Comparison of ENCODE assay signal across 26 cellular contexts in the genomic region with DNA sequence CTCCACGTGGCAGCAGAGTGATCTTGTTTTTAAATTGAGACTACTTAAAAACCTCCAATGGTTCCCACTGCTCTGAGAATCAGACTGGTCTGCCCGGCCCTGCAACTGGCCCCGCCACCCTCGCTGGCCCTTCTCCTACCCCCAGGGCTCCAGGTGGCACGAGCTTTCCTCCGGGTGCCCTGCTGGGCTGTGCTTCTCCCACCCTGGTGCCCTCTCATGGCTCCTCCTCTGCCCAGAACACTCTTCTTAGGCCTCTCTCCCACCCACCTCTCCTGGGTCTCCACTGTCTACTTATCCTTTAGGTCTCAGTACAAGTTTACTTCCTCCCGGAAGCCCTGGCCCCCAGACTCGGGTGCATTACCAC. TPM values are rescaled to one million over a fixed set of nuclear protein-coding genes. Genes with fewer than 3 reads are reported as not detected.
DNase-seq lines count a peak whose midpoint lies in the region; ATAC-seq and TF ChIP-seq lines count a peak whose summit lies in the region.
"Had no signal": no experiment of that assay in that cellular context is flagged by ENCODE, and none has a peak within 500 bp of the region (broad histone marks: within the 10 kb centered on the region; RNA-seq: fewer than 3 reads in every experiment).

No MANE protein-coding gene starts in this region.

- no peak overlapping the region for H3K4me3 ChIP-seq in heart left ventricle
- H3K4me3 ChIP-seq in endodermal cell (ENCODE audit: low read length): no peak overlapping the region
- no peak overlapping the region for H3K4me3 ChIP-seq in ascending aorta
- H3K4me3 ChIP-seq: cardiac muscle cell, gastroesophageal sphincter, GM12878, Peyer's patch, spleen, suprapubic skin had no signal

- H3K27me3 ChIP-seq in heart left ventricle (no peaks in the 10 kb centered on the region), endodermal cell (ENCODE audit: control insufficient read depth, insufficient read depth, low read length, poor library complexity, severe bottlenecking) (no peaks in the 10 kb centered on the region), ascending aorta (no peaks in the 10 kb centered on the region)
- H3K27me3 ChIP-seq: cardiac muscle cell, gastroesophageal sphincter, Peyer's patch, spleen, suprapubic skin had no signal

- H3K9me3 Mint-ChIP-seq in endodermal cell (peaks cover 24% of the 10 kb centered on the region), neural crest cell (no peaks in the 10 kb centered on the region)
- H3K9me3 Mint-ChIP-seq: nephron had no signal

- TF ChIP-seq POLR2A in heart left ventricle (IDR thresholded peaks at IDR 0.05): no peak

- DNase-seq in heart left ventricle (no peak), cardiac septum (ENCODE audit: low spot score) (no peak), endodermal cell (peak; percentile 28), neural crest cell (ENCODE audit: low read depth, low spot score) (no peak), ascending aorta (ENCODE audit: low spot score in 2 of 2) (no peak), KBM-7 (no peak)
- DNase-seq: activated naive CD4-positive, alpha-beta T cell treated with anti-CD3 and anti-CD28 coated beads for 36 hours; amniotic stem cell; CD4-positive, alpha-beta memory T cell; EL; Karpas-422; NCI-H1436; NCI-H2081 treated with DMSO at 0.1 percent for 48 hours; NCI-H345; right cardiac atrium; spleen; stimulated activated CD4-positive, alpha-beta T cell treated with anti-CD3 and anti-CD28 coated beads, Interleukin-2, amount 100 ng/mL, for 48 hours had no signal

- H3K4me3 Mint-ChIP-seq in endodermal cell: no peak overlapping the region
- H3K4me3 Mint-ChIP-seq in neural crest cell: no peak overlapping the region
- H3K4me3 Mint-ChIP-seq: activated naive CD4-positive, alpha-beta T cell treated with anti-CD3 and anti-CD28 coated beads for 36 hours; CD4-positive, alpha-beta memory T cell; nephron had no signal

- H3K4me1 ChIP-seq in heart left ventricle (peaks cover 0 to 53% (median 22%) of the 10 kb centered on the region in 12 donors), endodermal cell (ENCODE audit: control insufficient read depth, insufficient read depth, low read length) (no peaks in the 10 kb centered on the region), ascending aorta (peaks cover 0 to 16% of the 10 kb centered on the region in 2 donors)
- H3K4me1 ChIP-seq: parathyroid adenoma, suprapubic skin had no signal

- H3K27ac Mint-ChIP-seq in endodermal cell (no peak overlapping the region), neural crest cell (ENCODE audit: unreplicated experiment) (peak overlapping the region; percentile 32)
- H3K27ac Mint-ChIP-seq: activated naive CD4-positive, alpha-beta T cell treated with anti-CD3 and anti-CD28 coated beads for 36 hours had no signal

- ATAC-seq in heart left ventricle: peak in 3 of 4 donors; percentile 3 to 17 (median 4)
- ATAC-seq in GM18867 (IDR thresholded peaks at IDR 0.05; ENCODE audit: unreplicated experiment): no peak
- no peak for ATAC-seq in HG02938 (IDR thresholded peaks at IDR 0.05; ENCODE audit: unreplicated experiment)
- ATAC-seq: gastroesophageal sphincter, GM12878 had no signal

- H3K27ac ChIP-seq in heart left ventricle (peak overlapping the region in 4 of 12 donors; percentile 11 to 48 (median 38)), endodermal cell (ENCODE audit: low read depth, low read length) (no peak overlapping the region), ascending aorta (no peak overlapping the region)
- H3K27ac ChIP-seq: cardiac muscle cell, gastroesophageal sphincter, parathyroid adenoma, Peyer's patch, spleen, suprapubic skin had no signal

- intact Hi-C loops in heart left ventricle (cut with DNase I): no loop called here
- intact Hi-C loops in cardiac septum (cut with DNase I): no loop called here
- intact Hi-C loops in ascending aorta (cut with DNase I): no loop called here

- H3K36me3 Mint-ChIP-seq in endodermal cell (ENCODE audit: low read depth): peaks cover 69% of the 10 kb centered on the region
- H3K36me3 Mint-ChIP-seq in neural crest cell (ENCODE audit: low read depth): peaks cover 26% of the 10 kb centered on the region

- peaks cover 0 to 46% (median 39%) of the 10 kb centered on the region in 9 donors for H3K36me3 ChIP-seq in heart left ventricle
- H3K36me3 ChIP-seq in endodermal cell (ENCODE audit: control insufficient read depth, insufficient read depth, low read length): peaks cover 43% of the 10 kb centered on the region
- peaks cover 9 to 45% of the 10 kb centered on the region in 2 donors for H3K36me3 ChIP-seq in ascending aorta

- in situ Hi-C loops in KBM-7 (cut with MboI; ENCODE audit: low pct_unique_long_range_greater_than_20kb, low sequenced_read_pairs): no loop called here

- H3K9ac ChIP-seq in endodermal cell (ENCODE audit: extremely low read depth, low read length, poor library complexity, severe bottlenecking): no peak overlapping the region
- H3K9ac ChIP-seq: parathyroid adenoma had no signal

- TF ChIP-seq CTCF in heart left ventricle (IDR thresholded peaks at IDR 0.05): no peak
- TF ChIP-seq CTCF in endodermal cell (conservative IDR thresholded peaks at IDR 0.05): no peak
- TF ChIP-seq CTCF in neural crest cell (conservative IDR thresholded peaks at IDR 0.05): no peak
- TF ChIP-seq CTCF in ascending aorta (IDR thresholded peaks at IDR 0.05): no peak

- H3K27me3 Mint-ChIP-seq in endodermal cell (ENCODE audit: insufficient read depth) (peaks cover 10% of the 10 kb centered on the region), neural crest cell (ENCODE audit: low read depth) (peaks cover 10% of the 10 kb centered on the region)
- H3K27me3 Mint-ChIP-seq: CD4-positive, alpha-beta memory T cell had no signal

- H3K9me3 ChIP-seq in heart left ventricle (peaks cover 0 to 12% (median 0%) of the 10 kb centered on the region in 12 donors), endodermal cell (ENCODE audit: control insufficient read depth, low read length) (peaks cover 52% of the 10 kb centered on the region), ascending aorta (no peaks in the 10 kb centered on the region)
- H3K9me3 ChIP-seq: gastroesophageal sphincter, suprapubic skin had no signal

- 80 to 89% (median 87%) methylated on average over 8 of the region's 8 CpGs for WGBS in heart left ventricle, 4 donors
- 93 to 97% methylated on average over 8 of the region's 8 CpGs for WGBS in endodermal cell (ENCODE audit: insufficient coverage in 1 of 2, insufficient read length in 1 of 2), 2 experiments

- H3K4me1 Mint-ChIP-seq in endodermal cell (peaks cover 1% of the 10 kb centered on the region), neural crest cell (peaks cover 55% of the 10 kb centered on the region)

RNA-seq across cellular contexts. Expression of gene CCDC92, which starts 26.5 kb away (rescaled TPM):
- 10 to 100 TPM; 37.8 to 77.6 (median 57.3) TPM for total RNA-seq in heart left ventricle
- 10 to 100 TPM; 58.1 to 86.1 TPM for polyA plus RNA-seq in heart left ventricle
- 48.3 TPM for total RNA-seq in cardiac septum
- total RNA-seq in endodermal cell: 10 to 100 TPM; 37.9 to 45.1 TPM
- polyA plus RNA-seq in endodermal cell (2013, experiment 1 of 2): 29.7 TPM
- polyA plus RNA-seq in endodermal cell (2013, experiment 2 of 2): 28.1 TPM
- total RNA-seq in neural crest cell: 33.5 and 36.5 TPM in 2 replicates
- total RNA-seq in ascending aorta: 31.0 TPM

RNA-seq across cellular contexts. Expression of gene ZNF664, which starts 26.9 kb away (rescaled TPM):
- total RNA-seq in heart left ventricle (100 to 1,000 TPM in 1 of 9 donors, 10 to 100 TPM in 8; 59.8 to 104 (median 78.0) TPM), cardiac septum (94.0 TPM), endodermal cell (100 to 1,000 TPM; 131 to 139 TPM), neural crest cell (156 and 167 TPM in 2 replicates), ascending aorta (27.7 TPM)
- 10 to 100 TPM; 43.1 to 67.4 TPM for polyA plus RNA-seq in heart left ventricle
- polyA plus RNA-seq in endodermal cell (2013, experiment 1 of 2): 140 TPM
- polyA plus RNA-seq in endodermal cell (2013, experiment 2 of 2): 134 TPM

Comparison
In these comparisons a context has a peak if more than half of its experiments do, and no peak if none do; other contexts are left out.
1. ATAC-seq: peak in heart left ventricle (3 of 4); none in GM18867 (single experiment) and HG02938 (single experiment).